In the genomic region with DNA sequence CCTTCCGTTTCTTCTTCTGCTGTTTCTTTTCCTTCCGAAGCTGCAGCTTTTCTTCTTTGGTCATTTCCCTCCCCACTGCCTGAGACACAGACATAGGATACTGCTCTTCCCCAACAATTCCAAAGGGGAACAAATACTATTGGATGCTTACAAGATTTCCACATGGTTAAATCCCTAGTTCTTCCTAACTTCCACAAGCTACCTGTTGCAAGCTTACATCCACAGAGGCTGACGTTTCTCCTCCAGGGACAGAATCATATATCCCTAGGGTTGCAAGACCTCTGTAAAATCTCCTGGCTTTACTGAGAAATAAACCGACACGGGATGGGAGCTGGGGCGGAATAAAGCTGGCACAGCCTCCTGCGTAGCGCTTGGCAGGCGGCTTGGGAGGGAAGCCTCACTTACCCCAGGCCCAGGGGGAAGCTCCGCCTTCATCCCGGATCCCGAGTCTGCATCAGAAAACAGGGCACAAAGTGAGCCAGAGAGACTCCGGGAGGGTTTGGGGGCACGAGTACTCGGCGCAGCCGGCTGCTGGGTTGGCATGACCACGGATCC, we compare ENCODE assay signal across 8 cellular contexts. TPM values are rescaled to one million over a fixed set of nuclear protein-coding genes. Genes with fewer than 3 reads are reported as not detected.
A peak's percentile ranks its signal among the peaks of the same experiment; 100 is the strongest.
DNase-seq lines count a peak whose midpoint lies in the region; ATAC-seq and TF ChIP-seq lines count a peak whose summit lies in the region.

No MANE protein-coding gene starts in this region.

- H3K4me1 Mint-ChIP-seq in WTC11: peaks cover 20% of the 10 kb centered on the region
- H3K4me1 Mint-ChIP-seq in natural killer cell: peaks cover 40 to 41% of the 10 kb centered on the region in 2 donors

- CTCF ChIA-PET in WTC11 (lab: Charles Lee): interaction anchor here (0.6 to 1.9 kb wide), 16 partner anchors 10 to 1026 kb away, joined by 3 to 15 read pairs (median 5); a partner anchor contains a TSS

- H3K27me3 Mint-ChIP-seq in WTC11 (ENCODE audit: low read depth): no peaks in the 10 kb centered on the region
- H3K27me3 Mint-ChIP-seq in natural killer cell (ENCODE audit: low read depth in 2 of 2): no peaks in the 10 kb centered on the region

- peak; percentile 68 for DNase-seq in 8988T
- peak; percentile 33 for DNase-seq in GM04504 (ENCODE audit: low read depth)
- peak; percentile 69 for DNase-seq in WTC11 (ENCODE audit: low spot score)
- DNase-seq in fibroblast of peridontal ligament (ENCODE audit: extremely low read depth): peak; percentile 61
- no peak for DNase-seq in natural killer cell
- no peak for DNase-seq in stimulated activated CD4-positive, alpha-beta T cell treated with anti-CD3 and anti-CD28 coated beads, Interleukin-1b, Interleukin-23, amount 100 ng/mL, for 48 hours
- DNase-seq in activated gamma-delta T cell treated with Interleukin-2 at 50 U/mL for 16 hours: no peak

- H3K9me3 ChIP-seq in HUES6 (ENCODE audit: control insufficient read depth, insufficient read depth, low read depth, low read length): no peaks in the 10 kb centered on the region

- H3K4me1 ChIP-seq in HUES6 (ENCODE audit: control insufficient read depth, insufficient read depth, low read length): peaks cover 11% of the 10 kb centered on the region; the same call in 1 of the 2 replicates

- peak overlapping the region; percentile 82 for H3K4me3 ChIP-seq in HUES6 (ENCODE audit: low read depth, low read length)

- POLR2A ChIA-PET in WTC11 (lab: Charles Lee): interaction anchor here (0.7 to 1.6 kb wide), 5 partner anchors 9 to 119 kb away, joined by 3 to 13 read pairs (median 4); a partner anchor contains a TSS

- H3K27ac Mint-ChIP-seq in WTC11 (peak overlapping the region; percentile 68), natural killer cell (peak overlapping the region; percentile 92)

- ATAC-seq in WTC11 (peak; percentile 55), natural killer cell (no peak)

- TF ChIP-seq CTCF in WTC11 (IDR thresholded peaks at IDR 0.05): no peak
- no peak for TF ChIP-seq CTCF in natural killer cell (IDR thresholded peaks at IDR 0.05)

- intact Hi-C loops in natural killer cell (cut with micrococcal nuclease): loop anchor here (1.0 to 5.0 kb wide), 6 partner anchors 11 to 118 kb away; a partner anchor contains a TSS

- H3K9me3 Mint-ChIP-seq in WTC11: no peaks in the 10 kb centered on the region
- no peaks in the 10 kb centered on the region for H3K9me3 Mint-ChIP-seq in natural killer cell

- peaks cover 56% of the 10 kb centered on the region for H3K36me3 ChIP-seq in HUES6 (ENCODE audit: control insufficient read depth, insufficient read depth, low read length)

- peak overlapping the region; percentile 61 for H3K27ac ChIP-seq in HUES6 (ENCODE audit: low read depth, low read length)

- H3K9ac ChIP-seq in HUES6 (ENCODE audit: low read length): peak overlapping the region; percentile 90

- H3K4me3 Mint-ChIP-seq in WTC11: peak overlapping the region; percentile 97
- H3K4me3 Mint-ChIP-seq in natural killer cell: peak overlapping the region; percentile 94

- H3K36me3 Mint-ChIP-seq in WTC11 (peaks cover 54% of the 10 kb centered on the region), natural killer cell (peaks cover 7% of the 10 kb centered on the region)

- H3K27me3 ChIP-seq in HUES6 (ENCODE audit: control insufficient read depth, insufficient read depth, low read length): no peaks in the 10 kb centered on the region

TF ChIP-seq in WTC11, 78 proteins besides CTCF, POLR2A, EP300 and RAD21:
- TF ChIP-seq, protein P1, sequence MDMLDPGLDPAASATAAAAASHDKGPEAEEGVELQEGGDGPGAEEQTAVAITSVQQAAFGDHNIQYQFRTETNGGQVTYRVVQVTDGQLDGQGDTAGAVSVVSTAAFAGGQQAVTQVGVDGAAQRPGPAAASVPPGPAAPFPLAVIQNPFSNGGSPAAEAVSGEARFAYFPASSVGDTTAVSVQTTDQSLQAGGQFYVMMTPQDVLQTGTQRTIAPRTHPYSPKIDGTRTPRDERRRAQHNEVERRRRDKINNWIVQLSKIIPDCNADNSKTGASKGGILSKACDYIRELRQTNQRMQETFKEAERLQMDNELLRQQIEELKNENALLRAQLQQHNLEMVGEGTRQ (CRISPR knock-in tag; IDR thresholded peaks at IDR 0.05): no peak
- 0 out of 2 replicates have a peak, but pooled peaks have one; percentile 37 for TF ChIP-seq PRRX2 (CRISPR knock-in tag; IDR thresholded peaks at IDR 0.05)

RNA-seq across cellular contexts. Expression of a gene that starts 0.6 kb away (rescaled TPM):
- 46.6 to 53.6 TPM (median 49.1 TPM) in 3 replicates for total RNA-seq in WTC11 (2021)
- total RNA-seq in natural killer cell: 10 to 100 TPM; 35.0 to 44.5 (median 40.8) TPM

RNA-seq across cellular contexts. Expression of a gene that starts 0.9 kb away (rescaled TPM):
- total RNA-seq in WTC11 (2021): 72.5 to 75.3 TPM (median 74.7 TPM) in 3 replicates
- 100 to 1,000 TPM in 2 of 3 donors, 10 to 100 TPM in 1; 96.3 to 107 (median 100) TPM for total RNA-seq in natural killer cell

RNA-seq across cellular contexts. Expression of a gene that starts 11.0 kb away (rescaled TPM):
- total RNA-seq in WTC11 (2021) (23.6 to 27.4 TPM (median 24.5 TPM) in 3 replicates), natural killer cell (10 to 100 TPM; 24.2 to 28.1 (median 26.1) TPM)

RNA-seq across cellular contexts. Expression of a gene that starts 13.0 kb away (rescaled TPM):
- total RNA-seq in WTC11 (2021) (103 to 123 TPM (median 107 TPM) in 3 replicates), natural killer cell (10 to 100 TPM; 56.1 to 68.7 (median 59.7) TPM)

RNA-seq across cellular contexts. Expression of a gene that starts 39.8 kb away (rescaled TPM):
- total RNA-seq in WTC11 (2021): 140 to 193 TPM (median 147 TPM) in 3 replicates
- 10 to 100 TPM; 63.9 to 73.8 (median 69.5) TPM for total RNA-seq in natural killer cell

Comparison
In these comparisons a context has a peak if more than half of its experiments do, and no peak if none do; other contexts are left out.
1. DNase-seq: peak in 8988T (single experiment), GM04504 (single experiment), WTC11 (single experiment) and fibroblast of peridontal ligament (single experiment); none in natural killer cell (single experiment), stimulated activated CD4-positive, alpha-beta T cell treated with anti-CD3 and anti-CD28 coated beads, Interleukin-1b, Interleukin-23, amount 100 ng/mL, for 48 hours (single experiment) and activated gamma-delta T cell treated with Interleukin-2 at 50 U/mL for 16 hours (single experiment).